In genomic region chr10:102919992-102920736, GRCh38 we compare ENCODE assay signal across 1 cellular context.
A peak's percentile ranks its signal among the peaks of the same experiment; 100 is the strongest.
TF ChIP-seq lines count a peak whose summit lies in the region.

No MANE protein-coding gene starts in this region.

TF ChIP-seq in HEK293, 187 proteins besides CTCF, POLR2A, EP300 and RAD21 (continued from another document):
- TF ChIP-seq PRDM10 (tag by site-specific recombination; IDR thresholded peaks at IDR 0.05): peak; percentile 34; the same call in 1 of the 2 replicates
- TF ChIP-seq ZNF324 (tag by site-specific recombination; IDR thresholded peaks at IDR 0.05): 0 out of 2 replicates have a peak, but pooled peaks have one; percentile 27
- TF ChIP-seq ZEB2 (tag by site-specific recombination; IDR thresholded peaks at IDR 0.05): peak; percentile 38; the same call in 1 of the 2 replicates
- TF ChIP-seq, protein P1, sequence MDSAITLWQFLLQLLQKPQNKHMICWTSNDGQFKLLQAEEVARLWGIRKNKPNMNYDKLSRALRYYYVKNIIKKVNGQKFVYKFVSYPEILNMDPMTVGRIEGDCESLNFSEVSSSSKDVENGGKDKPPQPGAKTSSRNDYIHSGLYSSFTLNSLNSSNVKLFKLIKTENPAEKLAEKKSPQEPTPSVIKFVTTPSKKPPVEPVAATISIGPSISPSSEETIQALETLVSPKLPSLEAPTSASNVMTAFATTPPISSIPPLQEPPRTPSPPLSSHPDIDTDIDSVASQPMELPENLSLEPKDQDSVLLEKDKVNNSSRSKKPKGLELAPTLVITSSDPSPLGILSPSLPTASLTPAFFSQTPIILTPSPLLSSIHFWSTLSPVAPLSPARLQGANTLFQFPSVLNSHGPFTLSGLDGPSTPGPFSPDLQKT (IDR thresholded peaks at IDR 0.05; ENCODE audit: borderline replicate concordance, low read depth, low read length): no peak
- TF ChIP-seq GLIS1 (tag by site-specific recombination; IDR thresholded peaks at IDR 0.05): peak; percentile 46
- TF ChIP-seq ZNF10 (tag by site-specific recombination; IDR thresholded peaks at IDR 0.05): peak; percentile 52; the same call in 1 of the 2 replicates
- no peak for TF ChIP-seq ZNF354C (tag by site-specific recombination; IDR thresholded peaks at IDR 0.05; ENCODE audit: borderline replicate concordance, low read depth)
- TF ChIP-seq ZBTB7A (tag by site-specific recombination; IDR thresholded peaks at IDR 0.05; ENCODE audit: low read depth): no peak
- TF ChIP-seq, protein P2, sequence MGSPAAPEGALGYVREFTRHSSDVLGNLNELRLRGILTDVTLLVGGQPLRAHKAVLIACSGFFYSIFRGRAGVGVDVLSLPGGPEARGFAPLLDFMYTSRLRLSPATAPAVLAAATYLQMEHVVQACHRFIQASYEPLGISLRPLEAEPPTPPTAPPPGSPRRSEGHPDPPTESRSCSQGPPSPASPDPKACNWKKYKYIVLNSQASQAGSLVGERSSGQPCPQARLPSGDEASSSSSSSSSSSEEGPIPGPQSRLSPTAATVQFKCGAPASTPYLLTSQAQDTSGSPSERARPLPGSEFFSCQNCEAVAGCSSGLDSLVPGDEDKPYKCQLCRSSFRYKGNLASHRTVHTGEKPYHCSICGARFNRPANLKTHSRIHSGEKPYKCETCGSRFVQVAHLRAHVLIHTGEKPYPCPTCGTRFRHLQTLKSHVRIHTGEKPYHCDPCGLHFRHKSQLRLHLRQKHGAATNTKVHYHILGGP (tag by site-specific recombination; IDR thresholded peaks at IDR 0.05): no peak
- peak; percentile 25; the same call in 1 of the 2 replicates for TF ChIP-seq ZNF366 (tag by site-specific recombination; conservative IDR thresholded peaks at IDR 0.05)
- TF ChIP-seq ZNF660 (tag by site-specific recombination; IDR thresholded peaks at IDR 0.05): no peak
- TF ChIP-seq ZNF621 (tag by site-specific recombination; IDR thresholded peaks at IDR 0.05): no peak
- 0 out of 2 replicates have a peak, but pooled peaks have one; percentile 30 for TF ChIP-seq ZNF580 (tag by site-specific recombination; IDR thresholded peaks at IDR 0.05)
- TF ChIP-seq, protein P3, sequence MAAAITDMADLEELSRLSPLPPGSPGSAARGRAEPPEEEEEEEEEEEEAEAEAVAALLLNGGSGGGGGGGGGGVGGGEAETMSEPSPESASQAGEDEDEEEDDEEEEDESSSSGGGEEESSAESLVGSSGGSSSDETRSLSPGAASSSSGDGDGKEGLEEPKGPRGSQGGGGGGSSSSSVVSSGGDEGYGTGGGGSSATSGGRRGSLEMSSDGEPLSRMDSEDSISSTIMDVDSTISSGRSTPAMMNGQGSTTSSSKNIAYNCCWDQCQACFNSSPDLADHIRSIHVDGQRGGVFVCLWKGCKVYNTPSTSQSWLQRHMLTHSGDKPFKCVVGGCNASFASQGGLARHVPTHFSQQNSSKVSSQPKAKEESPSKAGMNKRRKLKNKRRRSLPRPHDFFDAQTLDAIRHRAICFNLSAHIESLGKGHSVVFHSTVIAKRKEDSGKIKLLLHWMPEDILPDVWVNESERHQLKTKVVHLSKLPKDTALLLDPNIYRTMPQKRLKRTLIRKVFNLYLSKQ (tag by site-specific recombination; IDR thresholded peaks at IDR 0.05; ENCODE audit: borderline replicate concordance): no peak
- TF ChIP-seq, protein P4, sequence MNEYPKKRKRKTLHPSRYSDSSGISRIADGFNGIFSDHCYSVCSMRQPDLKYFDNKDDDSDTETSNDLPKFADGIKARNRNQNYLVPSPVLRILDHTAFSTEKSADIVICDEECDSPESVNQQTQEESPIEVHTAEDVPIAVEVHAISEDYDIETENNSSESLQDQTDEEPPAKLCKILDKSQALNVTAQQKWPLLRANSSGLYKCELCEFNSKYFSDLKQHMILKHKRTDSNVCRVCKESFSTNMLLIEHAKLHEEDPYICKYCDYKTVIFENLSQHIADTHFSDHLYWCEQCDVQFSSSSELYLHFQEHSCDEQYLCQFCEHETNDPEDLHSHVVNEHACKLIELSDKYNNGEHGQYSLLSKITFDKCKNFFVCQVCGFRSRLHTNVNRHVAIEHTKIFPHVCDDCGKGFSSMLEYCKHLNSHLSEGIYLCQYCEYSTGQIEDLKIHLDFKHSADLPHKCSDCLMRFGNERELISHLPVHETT (tag by site-specific recombination; IDR thresholded peaks at IDR 0.05): no peak
- TF ChIP-seq ZNF843 (tag by site-specific recombination; IDR thresholded peaks at IDR 0.05): no peak
- TF ChIP-seq ZNF19 (tag by site-specific recombination; IDR thresholded peaks at IDR 0.05; ENCODE audit: low read depth): no peak
